2 cellular contexts compared by ENCODE assay signal in the genomic region with DNA sequence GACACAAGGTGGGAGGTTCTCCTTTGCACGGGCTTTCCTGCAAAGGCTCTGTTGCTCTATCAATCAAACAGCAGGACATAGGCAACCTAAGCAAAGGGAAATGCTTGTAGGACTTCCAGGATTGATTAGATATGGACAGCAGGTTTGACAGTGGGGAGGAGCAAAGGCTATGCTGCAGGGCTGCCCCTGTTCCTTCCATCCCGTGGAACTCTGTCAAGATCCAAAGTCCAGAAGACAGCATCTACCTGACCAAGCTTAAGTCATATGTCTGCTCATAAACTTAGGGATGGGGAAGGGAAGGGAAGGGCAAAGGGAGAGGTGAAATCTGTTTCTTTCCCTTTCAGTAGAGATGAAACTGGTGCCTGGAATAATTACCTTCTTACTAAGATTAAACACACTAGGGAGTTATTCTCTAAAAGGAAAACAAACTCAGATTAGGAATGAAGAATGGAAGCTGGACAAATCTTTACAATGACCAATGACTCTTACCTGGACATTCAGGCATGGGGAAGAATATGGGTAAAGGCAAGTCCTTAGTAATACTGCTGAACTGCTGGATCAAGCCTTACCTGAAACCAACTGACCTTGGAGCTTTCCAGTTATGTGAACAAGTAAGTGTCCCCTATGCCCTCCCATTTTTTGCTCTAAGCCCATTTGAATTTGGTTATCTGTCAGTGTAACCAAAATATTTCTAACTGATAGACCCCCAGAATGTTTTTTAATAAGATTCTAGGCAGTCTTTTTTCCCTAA.
A peak's percentile ranks its signal among the peaks of the same experiment; 100 is the strongest.
TF ChIP-seq lines count a peak whose summit lies in the region.

No MANE protein-coding gene starts in this region.

TF ChIP-seq in K562, 482 proteins besides CTCF, POLR2A, EP300 and RAD21:
- no peak for TF ChIP-seq SPI1 (IDR thresholded peaks at IDR 0.05; ENCODE audit: borderline replicate concordance, low read depth, low read length)
- peak; percentile 48 for TF ChIP-seq RBM25 (IDR thresholded peaks at IDR 0.05; ENCODE audit: low read depth, low read length, severe bottlenecking)

TF ChIP-seq in HepG2, 621 proteins besides CTCF, POLR2A, EP300 and RAD21:
- TF ChIP-seq ZNF329 (CRISPR knock-in tag; IDR thresholded peaks at IDR 0.05; ENCODE audit: low read depth): peak; percentile 99
- TF ChIP-seq PRPF4 (IDR thresholded peaks at IDR 0.05; ENCODE audit: low read depth, low read length, poor library complexity, severe bottlenecking): no peak
TF ChIP-seq in HepG2: peak in this region for 1.
